ENCODE assay signal across 14 cellular contexts in the genomic region with DNA sequence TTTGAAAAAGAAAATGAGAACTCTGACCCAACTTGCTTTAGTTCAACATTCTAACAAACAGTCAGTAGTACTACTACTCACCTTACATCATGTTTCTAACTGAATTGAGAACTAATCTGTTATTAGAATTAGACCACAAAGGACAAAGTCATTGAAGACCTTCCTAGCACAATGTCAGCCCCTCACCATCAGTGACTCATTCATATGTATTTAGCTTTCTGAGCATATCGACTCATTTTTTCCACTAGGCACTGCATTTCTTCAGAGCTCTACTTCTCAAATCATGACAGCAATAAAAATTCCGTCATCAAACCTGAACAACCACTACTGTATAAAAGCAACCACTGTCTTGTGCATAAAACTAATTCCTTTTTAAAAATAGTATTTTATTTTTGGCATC. TPM values are rescaled to one million over a fixed set of nuclear protein-coding genes. Genes with fewer than 3 reads are reported as not detected.
DNase-seq lines count a peak whose midpoint lies in the region; ATAC-seq and TF ChIP-seq lines count a peak whose summit lies in the region.
"Had no signal": no experiment of that assay in that cellular context is flagged by ENCODE, and none has a peak within 500 bp of the region (broad histone marks: within the 10 kb centered on the region; RNA-seq: fewer than 3 reads in every experiment).

No MANE protein-coding gene starts in this region.

- H3K79me2 ChIP-seq in OCI-LY1 (ENCODE audit: insufficient read depth, low read length) (peaks cover 3% of the 10 kb centered on the region), GM23338 (replicated peaks; ENCODE audit: insufficient read depth) (no peaks in the 10 kb centered on the region)

- peaks cover 4% of the 10 kb centered on the region for H3K9me3 Mint-ChIP-seq in activated naive CD4-positive, alpha-beta T cell treated with anti-CD3 and anti-CD28 coated beads for 36 hours
- no peaks in the 10 kb centered on the region for H3K9me3 Mint-ChIP-seq in activated CD8-positive, alpha-beta T cell treated with anti-CD3 and anti-CD28 coated beads, Interleukin-2, amount 10 ng/mL, durations not matched to agents 7 days and 5 days (ENCODE audit: insufficient read depth)
- no peaks in the 10 kb centered on the region for H3K9me3 Mint-ChIP-seq in stimulated activated effector memory CD8-positive, alpha-beta T cell treated with anti-CD3 and anti-CD28 coated beads, Interleukin-12 subunit alpha, Interleukin-12 subunit beta, amount 100 ng/mL, for 72 hours
- 0 out of 3 replicates have a peak, but pooled peaks cover 4% of the 10 kb centered on the region for H3K9me3 Mint-ChIP-seq in GM23338

- H2AFZ ChIP-seq in OCI-LY1 (ENCODE audit: low read length) (no peak overlapping the region), GM23338 (no peak overlapping the region)

- peaks cover 71% of the 10 kb centered on the region for H3K4me1 ChIP-seq in OCI-LY1 (ENCODE audit: insufficient read depth, low read length, severe bottlenecking)
- peaks cover 22% of the 10 kb centered on the region for H3K4me1 ChIP-seq in GM23338 (ENCODE audit: insufficient read depth)

- CTCF ChIA-PET in activated naive CD4-positive, alpha-beta T cell treated with anti-CD3 and anti-CD28 coated beads for 36 hours (lab: Charles Lee): interaction anchor here (0.7 to 2.0 kb wide), 2 partner anchors 12 to 35 kb away, joined by 3 to 9 read pairs; no protein-coding TSS in a partner anchor
- CTCF ChIA-PET in activated CD8-positive, alpha-beta T cell treated with anti-CD3 and anti-CD28 coated beads, Interleukin-2, amount 10 ng/mL, durations not matched to agents 7 days and 5 days (lab: Charles Lee): interaction anchor here (1.0 to 2.2 kb wide), 6 partner anchors 9 to 92 kb away, joined by 3 to 9 read pairs (median 4); no protein-coding TSS in a partner anchor

- ATAC-seq in activated CD8-positive, alpha-beta T cell treated with anti-CD3 and anti-CD28 coated beads, Interleukin-2, amount 10 ng/mL, durations not matched to agents 7 days and 5 days: peak; percentile 2
- peak; percentile 58 for ATAC-seq in stimulated activated effector memory CD8-positive, alpha-beta T cell treated with anti-CD3 and anti-CD28 coated beads, Interleukin-12 subunit alpha, Interleukin-12 subunit beta, amount 100 ng/mL, for 72 hours
- ATAC-seq in GM23338: no peak
- ATAC-seq: left lobe of liver had no signal

- H3K4me3 ChIP-seq in OCI-LY1 (ENCODE audit: low read depth, low read length, poor library complexity, severe bottlenecking): no peak overlapping the region
- no peak overlapping the region for H3K4me3 ChIP-seq in GM23338
- H3K4me3 ChIP-seq: tibial artery had no signal

- H3K9me2 ChIP-seq in OCI-LY1 (ENCODE audit: low read depth, low read length): no peaks in the 10 kb centered on the region
- H3K9me2 ChIP-seq in GM23338 (ENCODE audit: insufficient read depth): no peaks in the 10 kb centered on the region

- no peak overlapping the region for H3K9ac ChIP-seq in OCI-LY1 (ENCODE audit: low read length)

- H3K36me3 ChIP-seq in OCI-LY1 (ENCODE audit: insufficient read depth, low read length): no peaks in the 10 kb centered on the region
- H3K36me3 ChIP-seq in GM23338 (ENCODE audit: insufficient read depth): no peaks in the 10 kb centered on the region
- H3K36me3 ChIP-seq: tibial artery had no signal

- POLR2A ChIA-PET in activated CD8-positive, alpha-beta T cell treated with anti-CD3 and anti-CD28 coated beads, Interleukin-2, amount 10 ng/mL, durations not matched to agents 7 days and 5 days (lab: Charles Lee): interaction anchor here (0.6 to 1.6 kb wide), 3 partner anchors 10 to 57 kb away, joined by 3 to 8 read pairs (median 5); no protein-coding TSS in a partner anchor

- no peak for DNase-seq in activated naive CD4-positive, alpha-beta T cell treated with anti-CD3 and anti-CD28 coated beads for 36 hours
- no peak for DNase-seq in activated naive CD4-positive, alpha-beta T cell treated with anti-CD3 and anti-CD28 coated beads, Interleukin-2, amount 50 U/mL, for 16 hours
- no peak for DNase-seq in activated CD8-positive, alpha-beta T cell treated with anti-CD3 and anti-CD28 coated beads, Interleukin-2, amount 10 ng/mL, durations not matched to agents 7 days and 5 days
- DNase-seq in stimulated activated effector memory CD8-positive, alpha-beta T cell treated with anti-CD3 and anti-CD28 coated beads, Interleukin-12 subunit alpha, Interleukin-12 subunit beta, amount 100 ng/mL, for 72 hours (ENCODE audit: low spot score in 2 of 2): no peak
- DNase-seq in GM23338 (ENCODE audit: low spot score): no peak
- no peak for DNase-seq in NCI-H1417 treated with DMSO at 0.1 percent for 48 hours (lab: John Stamatoyannopoulos, UW)
- DNase-seq in nucleus accumbens (lab: John Stamatoyannopoulos, UW): no peak
- DNase-seq: NCI-H1694 treated with DMSO at 0.1 percent for 48 hours, NCI-H82, tibial artery had no signal

- TF ChIP-seq CTCF in OCI-LY1 (IDR thresholded peaks at IDR 0.05; ENCODE audit: low read length) (no peak), GM23338 (conservative IDR thresholded peaks at IDR 0.05; ENCODE audit: low read depth in 2 of 2) (no peak)

- H4K20me1 ChIP-seq in OCI-LY1 (ENCODE audit: insufficient read depth, low read length): no peaks in the 10 kb centered on the region
- no peaks in the 10 kb centered on the region for H4K20me1 ChIP-seq in GM23338 (replicated peaks; ENCODE audit: insufficient read depth)

- H3K27me3 Mint-ChIP-seq in activated naive CD4-positive, alpha-beta T cell treated with anti-CD3 and anti-CD28 coated beads for 36 hours (ENCODE audit: low read depth): no peaks in the 10 kb centered on the region
- no peaks in the 10 kb centered on the region for H3K27me3 Mint-ChIP-seq in activated CD8-positive, alpha-beta T cell treated with anti-CD3 and anti-CD28 coated beads, Interleukin-2, amount 10 ng/mL, durations not matched to agents 7 days and 5 days (ENCODE audit: low read depth)
- peaks cover 1% of the 10 kb centered on the region for H3K27me3 Mint-ChIP-seq in GM23338 (ENCODE audit: insufficient read depth, low read depth, poor library complexity)

- H3K27me3 ChIP-seq in OCI-LY1 (ENCODE audit: insufficient read depth, low read length) (no peaks in the 10 kb centered on the region), GM23338 (ENCODE audit: insufficient read depth) (no peaks in the 10 kb centered on the region)
- H3K27me3 ChIP-seq: tibial artery had no signal

- H3K27ac ChIP-seq in OCI-LY1 (ENCODE audit: low read depth, low read length, poor library complexity, severe bottlenecking) (peak overlapping the region; percentile 45), GM23338 (ENCODE audit: low read depth) (no peak overlapping the region)
- H3K27ac ChIP-seq: tibial artery had no signal

- no peaks in the 10 kb centered on the region for H3K36me3 Mint-ChIP-seq in activated naive CD4-positive, alpha-beta T cell treated with anti-CD3 and anti-CD28 coated beads for 36 hours (ENCODE audit: low read depth)
- peaks cover 26% of the 10 kb centered on the region for H3K36me3 Mint-ChIP-seq in activated CD8-positive, alpha-beta T cell treated with anti-CD3 and anti-CD28 coated beads, Interleukin-2, amount 10 ng/mL, durations not matched to agents 7 days and 5 days (ENCODE audit: low read depth)
- H3K36me3 Mint-ChIP-seq in stimulated activated effector memory CD8-positive, alpha-beta T cell treated with anti-CD3 and anti-CD28 coated beads, Interleukin-12 subunit alpha, Interleukin-12 subunit beta, amount 100 ng/mL, for 72 hours: peaks cover 7% of the 10 kb centered on the region
- H3K36me3 Mint-ChIP-seq in GM23338 (ENCODE audit: low read depth): no peaks in the 10 kb centered on the region
- H3K36me3 Mint-ChIP-seq: brain, mesothelial cell of epicardium had no signal

- peaks cover 10% of the 10 kb centered on the region for H3F3A ChIP-seq in OCI-LY1 (ENCODE audit: insufficient read depth, low read length)
- H3F3A ChIP-seq in GM23338 (replicated peaks; ENCODE audit: low read depth): no peaks in the 10 kb centered on the region

- peaks cover 75% of the 10 kb centered on the region for H3K4me1 Mint-ChIP-seq in activated naive CD4-positive, alpha-beta T cell treated with anti-CD3 and anti-CD28 coated beads for 36 hours (ENCODE audit: low read depth)
- H3K4me1 Mint-ChIP-seq in activated CD8-positive, alpha-beta T cell treated with anti-CD3 and anti-CD28 coated beads, Interleukin-2, amount 10 ng/mL, durations not matched to agents 7 days and 5 days (ENCODE audit: low read depth): peaks cover 76% of the 10 kb centered on the region
- peaks cover 61% of the 10 kb centered on the region for H3K4me1 Mint-ChIP-seq in stimulated activated effector memory CD8-positive, alpha-beta T cell treated with anti-CD3 and anti-CD28 coated beads, Interleukin-12 subunit alpha, Interleukin-12 subunit beta, amount 100 ng/mL, for 72 hours
- peaks cover 30% of the 10 kb centered on the region for H3K4me1 Mint-ChIP-seq in GM23338

- no peaks in the 10 kb centered on the region for H3K9me3 ChIP-seq in OCI-LY1 (ENCODE audit: low read length)
- H3K9me3 ChIP-seq: tibial artery had no signal

- H3K4me3 Mint-ChIP-seq in activated naive CD4-positive, alpha-beta T cell treated with anti-CD3 and anti-CD28 coated beads for 36 hours: no peak overlapping the region
- H3K4me3 Mint-ChIP-seq in activated CD8-positive, alpha-beta T cell treated with anti-CD3 and anti-CD28 coated beads, Interleukin-2, amount 10 ng/mL, durations not matched to agents 7 days and 5 days: peak overlapping the region; percentile 41
- no peak overlapping the region for H3K4me3 Mint-ChIP-seq in stimulated activated effector memory CD8-positive, alpha-beta T cell treated with anti-CD3 and anti-CD28 coated beads, Interleukin-12 subunit alpha, Interleukin-12 subunit beta, amount 100 ng/mL, for 72 hours
- H3K4me3 Mint-ChIP-seq in GM23338: no peak overlapping the region
- H3K4me3 Mint-ChIP-seq: brain, mesothelial cell of epicardium had no signal

- H3K27ac Mint-ChIP-seq in activated naive CD4-positive, alpha-beta T cell treated with anti-CD3 and anti-CD28 coated beads for 36 hours: peak overlapping the region; percentile 88
- peak overlapping the region; percentile 90 for H3K27ac Mint-ChIP-seq in activated CD8-positive, alpha-beta T cell treated with anti-CD3 and anti-CD28 coated beads, Interleukin-2, amount 10 ng/mL, durations not matched to agents 7 days and 5 days
- H3K27ac Mint-ChIP-seq in stimulated activated effector memory CD8-positive, alpha-beta T cell treated with anti-CD3 and anti-CD28 coated beads, Interleukin-12 subunit alpha, Interleukin-12 subunit beta, amount 100 ng/mL, for 72 hours: peak overlapping the region; percentile 87
- H3K27ac Mint-ChIP-seq in GM23338: no peak overlapping the region
- H3K27ac Mint-ChIP-seq: brain, mesothelial cell of epicardium had no signal

- intact Hi-C loops in activated naive CD4-positive, alpha-beta T cell treated with anti-CD3 and anti-CD28 coated beads for 36 hours (cut with micrococcal nuclease): no loop called here

- H3K4me2 ChIP-seq in OCI-LY1 (ENCODE audit: low read length): no peak overlapping the region
- no peak overlapping the region for H3K4me2 ChIP-seq in GM23338

RNA-seq across cellular contexts. Expression of a gene that starts 4.4 kb away (rescaled TPM):
- total RNA-seq in activated naive CD4-positive, alpha-beta T cell treated with anti-CD3 and anti-CD28 coated beads for 36 hours: 1 to 10 TPM; 5.4 to 5.8 TPM
- 100 to 1,000 TPM; 196 to 204 TPM for total RNA-seq in activated CD8-positive, alpha-beta T cell treated with anti-CD3 and anti-CD28 coated beads, Interleukin-2, amount 10 ng/mL, durations not matched to agents 7 days and 5 days
- 0.23 TPM in 1 of 2 replicates, not detected in the other for total RNA-seq in GM23338 (2014; rRNA removed; shearing (Covaris generic))
- polyA plus RNA-seq in GM23338 (2016; fragmentation: Nextera tagmentation; extraction: Ambion mirVana): 0.31 and 0.40 TPM in 2 replicates

Comparison
In these comparisons a context has a peak if more than half of its experiments do, and no peak if none do; other contexts are left out.
1. RNA of a gene that starts 4.4 kb away (total RNA-seq): 196 to 204 TPM in activated CD8-positive, alpha-beta T cell treated with anti-CD3 and anti-CD28 coated beads, Interleukin-2, amount 10 ng/mL, durations not matched to agents 7 days and 5 days; 5.4 to 5.8 TPM in activated naive CD4-positive, alpha-beta T cell treated with anti-CD3 and anti-CD28 coated beads for 36 hours and 0.23 TPM in GM23338; every median in the first group is over 10 times any median in the second.